ENCODE assay signal across 1 cellular context in the genomic region with DNA sequence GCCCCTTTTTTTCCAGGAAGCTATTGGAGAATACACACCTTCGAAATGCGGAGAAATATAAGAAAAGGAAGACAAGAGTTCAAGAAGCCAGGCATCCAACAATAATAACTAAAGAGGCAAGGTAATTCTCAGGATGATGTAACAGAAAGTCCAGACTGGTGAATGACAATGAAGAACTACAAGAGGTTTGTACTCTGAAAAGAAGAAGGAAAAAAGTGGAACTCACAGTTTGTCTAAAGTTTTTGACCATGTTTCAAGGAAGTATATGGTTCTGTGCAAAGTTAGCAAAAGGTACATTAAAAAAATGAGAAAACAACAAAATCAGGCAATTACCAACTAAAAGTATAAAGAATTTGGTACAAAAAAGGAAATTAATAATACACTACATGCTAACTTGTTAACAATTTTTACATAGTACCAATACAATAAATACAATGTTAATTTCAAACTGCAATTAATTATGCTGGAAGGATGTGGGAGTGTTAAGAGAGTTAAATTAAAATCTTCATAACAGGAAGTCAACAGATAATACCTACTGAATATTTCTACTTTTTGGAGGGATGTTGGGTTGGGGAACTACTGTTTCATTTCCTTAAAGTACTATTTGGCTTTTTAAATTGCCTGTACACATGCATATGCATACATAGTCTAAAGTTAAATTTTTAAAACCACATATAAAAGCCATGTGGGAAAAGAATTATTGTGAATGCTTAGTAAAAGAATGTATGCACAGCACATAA.
TF ChIP-seq lines count a peak whose summit lies in the region.

No MANE protein-coding gene starts in this region.

TF ChIP-seq in SK-N-SH, 30 proteins besides CTCF, POLR2A, EP300 and RAD21 (continued from another document):
- TF ChIP-seq, protein P1, sequence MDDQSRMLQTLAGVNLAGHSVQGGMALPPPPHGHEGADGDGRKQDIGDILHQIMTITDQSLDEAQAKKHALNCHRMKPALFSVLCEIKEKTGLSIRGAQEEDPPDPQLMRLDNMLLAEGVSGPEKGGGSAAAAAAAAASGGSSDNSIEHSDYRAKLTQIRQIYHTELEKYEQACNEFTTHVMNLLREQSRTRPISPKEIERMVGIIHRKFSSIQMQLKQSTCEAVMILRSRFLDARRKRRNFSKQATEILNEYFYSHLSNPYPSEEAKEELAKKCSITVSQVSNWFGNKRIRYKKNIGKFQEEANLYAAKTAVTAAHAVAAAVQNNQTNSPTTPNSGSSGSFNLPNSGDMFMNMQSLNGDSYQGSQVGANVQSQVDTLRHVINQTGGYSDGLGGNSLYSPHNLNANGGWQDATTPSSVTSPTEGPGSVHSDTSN (IDR thresholded peaks at IDR 0.05): no peak
- TF ChIP-seq RXRA (IDR thresholded peaks at IDR 0.05; ENCODE audit: borderline replicate concordance, low read depth) (no peak), EZH2phosphoT487 (IDR thresholded peaks at IDR 0.05; ENCODE audit: borderline replicate concordance, low read depth) (no peak), RFX5 (IDR thresholded peaks at IDR 0.05; ENCODE audit: low read length) (no peak), NFIC (IDR thresholded peaks at IDR 0.05; ENCODE audit: borderline replicate concordance) (no peak), POLR2AphosphoS5 (IDR thresholded peaks at IDR 0.05; ENCODE audit: low read depth, low read length) (no peak), JUND (IDR thresholded peaks at IDR 0.05) (no peak), MEF2A (IDR thresholded peaks at IDR 0.05; ENCODE audit: borderline replicate concordance, low read depth) (no peak), CHD2 (IDR thresholded peaks at IDR 0.05; ENCODE audit: low read length, partially characterized antibody) (no peak)
- TF ChIP-seq, protein P2, sequence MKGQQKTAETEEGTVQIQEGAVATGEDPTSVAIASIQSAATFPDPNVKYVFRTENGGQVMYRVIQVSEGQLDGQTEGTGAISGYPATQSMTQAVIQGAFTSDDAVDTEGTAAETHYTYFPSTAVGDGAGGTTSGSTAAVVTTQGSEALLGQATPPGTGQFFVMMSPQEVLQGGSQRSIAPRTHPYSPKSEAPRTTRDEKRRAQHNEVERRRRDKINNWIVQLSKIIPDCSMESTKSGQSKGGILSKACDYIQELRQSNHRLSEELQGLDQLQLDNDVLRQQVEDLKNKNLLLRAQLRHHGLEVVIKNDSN (IDR thresholded peaks at IDR 0.05; ENCODE audit: borderline replicate concordance, low read depth): no peak
- TF ChIP-seq, protein P3, sequence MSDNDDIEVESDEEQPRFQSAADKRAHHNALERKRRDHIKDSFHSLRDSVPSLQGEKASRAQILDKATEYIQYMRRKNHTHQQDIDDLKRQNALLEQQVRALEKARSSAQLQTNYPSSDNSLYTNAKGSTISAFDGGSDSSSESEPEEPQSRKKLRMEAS (IDR thresholded peaks at IDR 0.05; ENCODE audit: low read depth): no peak
- TF ChIP-seq, protein P4, sequence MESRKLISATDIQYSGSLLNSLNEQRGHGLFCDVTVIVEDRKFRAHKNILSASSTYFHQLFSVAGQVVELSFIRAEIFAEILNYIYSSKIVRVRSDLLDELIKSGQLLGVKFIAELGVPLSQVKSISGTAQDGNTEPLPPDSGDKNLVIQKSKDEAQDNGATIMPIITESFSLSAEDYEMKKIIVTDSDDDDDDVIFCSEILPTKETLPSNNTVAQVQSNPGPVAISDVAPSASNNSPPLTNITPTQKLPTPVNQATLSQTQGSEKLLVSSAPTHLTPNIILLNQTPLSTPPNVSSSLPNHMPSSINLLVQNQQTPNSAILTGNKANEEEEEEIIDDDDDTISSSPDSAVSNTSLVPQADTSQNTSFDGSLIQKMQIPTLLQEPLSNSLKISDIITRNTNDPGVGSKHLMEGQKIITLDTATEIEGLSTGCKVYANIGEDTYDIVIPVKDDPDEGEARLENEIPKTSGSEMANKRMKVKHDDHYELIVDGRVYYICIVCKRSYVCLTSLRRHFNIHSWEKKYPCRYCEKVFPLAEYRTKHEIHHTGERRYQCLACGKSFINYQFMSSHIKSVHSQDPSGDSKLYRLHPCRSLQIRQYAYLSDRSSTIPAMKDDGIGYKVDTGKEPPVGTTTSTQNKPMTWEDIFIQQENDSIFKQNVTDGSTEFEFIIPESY (IDR thresholded peaks at IDR 0.05; ENCODE audit: borderline replicate concordance, low read depth): no peak
- TF ChIP-seq, protein P5, sequence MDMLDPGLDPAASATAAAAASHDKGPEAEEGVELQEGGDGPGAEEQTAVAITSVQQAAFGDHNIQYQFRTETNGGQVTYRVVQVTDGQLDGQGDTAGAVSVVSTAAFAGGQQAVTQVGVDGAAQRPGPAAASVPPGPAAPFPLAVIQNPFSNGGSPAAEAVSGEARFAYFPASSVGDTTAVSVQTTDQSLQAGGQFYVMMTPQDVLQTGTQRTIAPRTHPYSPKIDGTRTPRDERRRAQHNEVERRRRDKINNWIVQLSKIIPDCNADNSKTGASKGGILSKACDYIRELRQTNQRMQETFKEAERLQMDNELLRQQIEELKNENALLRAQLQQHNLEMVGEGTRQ (IDR thresholded peaks at IDR 0.05; ENCODE audit: borderline replicate concordance, low read depth, low read length): no peak
